20 cellular contexts compared by ENCODE assay signal in the genomic region with DNA sequence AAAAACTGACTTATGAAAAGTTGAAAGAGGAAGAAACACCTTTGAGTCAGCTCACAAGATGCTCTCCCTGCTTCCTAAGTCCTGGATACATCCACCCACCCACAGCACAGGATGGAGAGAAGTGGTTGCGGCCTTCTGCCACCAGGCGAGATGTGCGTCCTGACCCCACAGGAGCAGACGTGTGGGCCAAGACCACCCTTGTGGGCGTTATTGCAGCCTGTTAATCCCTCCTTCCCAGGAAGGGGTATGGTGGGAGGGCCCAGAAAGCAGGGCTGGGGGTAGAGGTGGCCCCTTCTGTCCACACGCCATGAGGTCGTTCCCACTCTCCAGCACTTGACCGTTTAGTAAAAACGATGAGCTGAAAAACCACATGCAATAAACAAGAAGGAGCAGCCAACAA. TPM values are rescaled to one million over a fixed set of nuclear protein-coding genes. Genes with fewer than 3 reads are reported as not detected.
DNase-seq lines count a peak whose midpoint lies in the region; ATAC-seq and TF ChIP-seq lines count a peak whose summit lies in the region.
"Had no signal": no experiment of that assay in that cellular context is flagged by ENCODE, and none has a peak within 500 bp of the region (broad histone marks: within the 10 kb centered on the region; RNA-seq: fewer than 3 reads in every experiment).

No MANE protein-coding gene starts in this region.

- TF ChIP-seq CTCF in brain (conservative IDR thresholded peaks at IDR 0.05) = no peak

- H3K9ac ChIP-seq in neuronal stem cell (ENCODE audit: low read depth, low read length, poor library complexity) = peak overlapping the region; percentile 35

- peak overlapping the region in 4 of 5 experiments; percentile 91 to 100 (median 94) for H3K27ac Mint-ChIP-seq in brain
- H3K27ac Mint-ChIP-seq: CD4-positive, CD25-positive, alpha-beta regulatory T cell had no signal

- WGBS in right cardiac atrium = 66% methylated on average over 9 of the region's 9 CpGs
- no CpG with 5 or more reads among the region's 9 CpGs for WGBS in neuronal stem cell (ENCODE audit: extremely low coverage in 2 of 2, insufficient read length in 2 of 2, insufficient replicate concordance in 1 of 2), 2 donors
- 51% methylated on average over 9 of the region's 9 CpGs for WGBS in urinary bladder

- no peak overlapping the region for H3K18ac ChIP-seq in neuronal stem cell (ENCODE audit: low read length)

- no peaks in the 10 kb centered on the region for H3K27me3 ChIP-seq in right cardiac atrium (ENCODE audit: control insufficient read depth, insufficient read depth)
- no peaks in the 10 kb centered on the region for H3K27me3 ChIP-seq in neuronal stem cell (ENCODE audit: control insufficient read depth in 3 of 3, insufficient read depth in 3 of 3, low read depth in 1 of 3, low read length in 3 of 3)

- no peak overlapping the region for H2BK120ac ChIP-seq in neuronal stem cell (ENCODE audit: low read depth, low read length)

- no peak overlapping the region for H3K23ac ChIP-seq in neuronal stem cell (ENCODE audit: low read depth, low read length, poor library complexity)

- no peak for ATAC-seq in right cardiac atrium
- ATAC-seq in left ventricle myocardium superior = no peak
- ATAC-seq: Panc1 had no signal

- H3K9me3 Mint-ChIP-seq in brain = peaks cover 0 to 16% (median 0%) of the 10 kb centered on the region in 5 experiments

- peak overlapping the region in 1 of 5 experiments; percentile 80 for H3K4me3 Mint-ChIP-seq in brain

- H2BK12ac ChIP-seq in neuronal stem cell (ENCODE audit: low read length) = no peak overlapping the region

- H3K14ac ChIP-seq in neuronal stem cell (ENCODE audit: low read length) = no peak overlapping the region

- peaks cover 9% of the 10 kb centered on the region for H3K79me1 ChIP-seq in neuronal stem cell (ENCODE audit: low read depth, low read length)

- H3K4me3 ChIP-seq in right cardiac atrium (ENCODE audit: low read length) = no peak overlapping the region
- H3K4me3 ChIP-seq in neuronal stem cell (ENCODE audit: low read length in 2 of 2) = no peak overlapping the region
- H3K4me3 ChIP-seq in urinary bladder (ENCODE audit: low read depth, low read length) = no peak overlapping the region

- no peak overlapping the region for H2AFZ ChIP-seq in neuronal stem cell (ENCODE audit: low read length)

- no peak overlapping the region for H3K4me2 ChIP-seq in neuronal stem cell (ENCODE audit: insufficient read depth, low read length, poor library complexity, severe bottlenecking)

- H3K9me3 ChIP-seq in right cardiac atrium (ENCODE audit: control insufficient read depth, low read length) (no peaks in the 10 kb centered on the region), neuronal stem cell (replicated peaks in 1 of 2; ENCODE audit: control insufficient read depth in 2 of 2, insufficient read depth in 1 of 2, low read depth in 1 of 2, low read length in 2 of 2) (peaks cover 10% of the 10 kb centered on the region in 2 donors)
- H3K9me3 ChIP-seq: Caco-2 had no signal

- intact Hi-C loops in right cardiac atrium (cut with DNase I) = no loop called here
- intact Hi-C loops in left ventricle myocardium superior (cut with micrococcal nuclease) = no loop called here

- H3K4me1 ChIP-seq in right cardiac atrium (ENCODE audit: control insufficient read depth, insufficient read depth, low read length) = peaks cover 7% of the 10 kb centered on the region
- peaks cover 6 to 8% of the 10 kb centered on the region in 2 donors for H3K4me1 ChIP-seq in neuronal stem cell (ENCODE audit: control insufficient read depth in 2 of 2, insufficient read depth in 1 of 2, low read depth in 1 of 2, low read length in 2 of 2)
- H3K4me1 ChIP-seq in urinary bladder (ENCODE audit: insufficient read depth) = no peaks in the 10 kb centered on the region

- H3K36me3 Mint-ChIP-seq in brain = peaks cover 51% of the 10 kb centered on the region

- peak in 2 of 3 donors; percentile 29 to 43 for DNase-seq in right cardiac atrium
- no peak for DNase-seq in left ventricle myocardium superior
- DNase-seq in neuronal stem cell (ENCODE audit: low spot score) = no peak
- no peak for DNase-seq in NCI-H774 (lab: John Stamatoyannopoulos, UW)
- DNase-seq in activated effector memory CD4-positive, alpha-beta T cell treated with Interleukin-2 at 50 U/mL for 16 hours = no peak
- no peak for DNase-seq in stimulated activated CD4-positive, alpha-beta T cell treated with anti-CD3 and anti-CD28 coated beads, Interleukin-4, amount 100 ng/mL, for 24 hours
- DNase-seq: AML-193; Caco-2; CD4-positive, CD25-positive, alpha-beta regulatory T cell; DMS153; GOT3; KG1; NCI-H1048; NCI-H1436 treated with DMSO at 0.1 percent for 48 hours; NCI-H2081; NCI-H510A treated with DMSO at 0.1 percent for 48 hours; SHP77 treated with DMSO at 0.1 percent for 48 hours had no signal

- peaks cover 32 to 63% of the 10 kb centered on the region in 2 donors for H3K36me3 ChIP-seq in neuronal stem cell (replicated peaks in 1 of 2; ENCODE audit: control insufficient read depth in 2 of 2, insufficient read depth in 2 of 2, low read length in 2 of 2)
- peaks cover 7% of the 10 kb centered on the region for H3K36me3 ChIP-seq in urinary bladder (ENCODE audit: insufficient read depth)

- H3K4me1 Mint-ChIP-seq in brain = peaks cover 53% of the 10 kb centered on the region

- peaks cover 12% of the 10 kb centered on the region for H3K27me3 Mint-ChIP-seq in brain

- no peak overlapping the region for H4K91ac ChIP-seq in neuronal stem cell (ENCODE audit: low read depth, low read length, poor library complexity)

- H2BK5ac ChIP-seq in neuronal stem cell (ENCODE audit: low read length) = no peak overlapping the region

- no peak overlapping the region for H4K8ac ChIP-seq in neuronal stem cell (ENCODE audit: low read depth, low read length)

- H3K27ac ChIP-seq in right cardiac atrium (ENCODE audit: low read length) (no peak overlapping the region), neuronal stem cell (replicated peaks; ENCODE audit: low read length) (no peak overlapping the region), urinary bladder (ENCODE audit: low read depth) (peak overlapping the region; percentile 27)

- no peak overlapping the region for H2AK5ac ChIP-seq in neuronal stem cell (ENCODE audit: low read depth, low read length)

- no peak overlapping the region for H3K4ac ChIP-seq in neuronal stem cell (ENCODE audit: low read length)

- no peak overlapping the region for H2BK15ac ChIP-seq in neuronal stem cell (ENCODE audit: low read length)

RNA-seq across cellular contexts. Expression of a gene that starts 2.3 kb away (rescaled TPM):
- 100 to 1,000 TPM in 1 of 4 donors, 10 to 100 TPM in 3; 64.4 to 106 (median 86.1) TPM for total RNA-seq in right cardiac atrium
- polyA plus RNA-seq in right cardiac atrium = 66.5 TPM
- 82.5 TPM for total RNA-seq in left ventricle myocardium superior
- 71.8 TPM for polyA plus RNA-seq in brain (ENCODE audit: insufficient read depth, low read depth, low replicate concordance)
- 180 TPM for polyA plus RNA-seq in neuronal stem cell (2013, experiment 1 of 2)
- 175 TPM for polyA plus RNA-seq in neuronal stem cell (2013, experiment 2 of 2)
- total RNA-seq in urinary bladder = 57.3 TPM
- 57.3 TPM for polyA plus RNA-seq in urinary bladder

RNA-seq across cellular contexts. Expression of a gene that starts 28.6 kb away (rescaled TPM):
- total RNA-seq in right cardiac atrium (10 to 100 TPM; 28.9 to 36.5 (median 33.3) TPM), left ventricle myocardium superior (32.2 TPM), urinary bladder (5.8 TPM)
- polyA plus RNA-seq in right cardiac atrium (28.0 TPM), brain (ENCODE audit: insufficient read depth, low read depth, low replicate concordance) (39.5 TPM), urinary bladder (42.5 TPM)
- 35.1 TPM for polyA plus RNA-seq in neuronal stem cell (2013, experiment 1 of 2)
- polyA plus RNA-seq in neuronal stem cell (2013, experiment 2 of 2) = 35.0 TPM

RNA-seq across cellular contexts. Expression of a gene that starts 41.5 kb away (rescaled TPM):
- 10 to 100 TPM; 17.1 to 24.9 (median 21.4) TPM for total RNA-seq in right cardiac atrium
- polyA plus RNA-seq in right cardiac atrium = 9.3 TPM
- total RNA-seq in left ventricle myocardium superior = 24.0 TPM
- 5.4 TPM for polyA plus RNA-seq in brain (ENCODE audit: insufficient read depth, low read depth, low replicate concordance)
- polyA plus RNA-seq in neuronal stem cell (2013, experiment 1 of 2) = 15.0 TPM
- 15.2 TPM for polyA plus RNA-seq in neuronal stem cell (2013, experiment 2 of 2)
- total RNA-seq in urinary bladder = 13.4 TPM
- 24.2 TPM for polyA plus RNA-seq in urinary bladder

RNA-seq across cellular contexts. Expression of a gene that starts 43.2 kb away (rescaled TPM):
- total RNA-seq in right cardiac atrium (1 to 10 TPM in 2 of 4 donors, under 1 TPM in 2; 0.68 to 2.5 (median 1.3) TPM), left ventricle myocardium superior (2.0 TPM), urinary bladder (0.85 TPM)
- polyA plus RNA-seq in right cardiac atrium (0.66 TPM), brain (ENCODE audit: insufficient read depth, low read depth, low replicate concordance) (1.1 TPM), urinary bladder (1.8 TPM)
- 0.04 TPM for polyA plus RNA-seq in neuronal stem cell (2013, experiment 1 of 2)
- polyA plus RNA-seq in neuronal stem cell (2013, experiment 2 of 2) = 0.06 TPM
- total RNA-seq: Caco-2 had no signal

RNA-seq across cellular contexts. Expression of a gene that starts 58.2 kb away (rescaled TPM):
- total RNA-seq in right cardiac atrium (not detected), left ventricle myocardium superior (not detected), urinary bladder (not detected)
- polyA plus RNA-seq in right cardiac atrium (not detected), brain (ENCODE audit: insufficient read depth, low read depth, low replicate concordance) (not detected), urinary bladder (0.08 TPM)
- polyA plus RNA-seq in neuronal stem cell (2013, experiment 1 of 2) = not detected
- not detected for polyA plus RNA-seq in neuronal stem cell (2013, experiment 2 of 2)
- total RNA-seq: Caco-2; CD4-positive, CD25-positive, alpha-beta regulatory T cell had no signal

Comparison
In these comparisons a context has a peak if more than half of its experiments do, and no peak if none do; other contexts are left out.
1. DNase-seq: peak in right cardiac atrium (2 of 3); none in left ventricle myocardium superior (single experiment), neuronal stem cell (single experiment), NCI-H774 (single experiment), activated effector memory CD4-positive, alpha-beta T cell treated with Interleukin-2 at 50 U/mL for 16 hours (single experiment) and stimulated activated CD4-positive, alpha-beta T cell treated with anti-CD3 and anti-CD28 coated beads, Interleukin-4, amount 100 ng/mL, for 24 hours (single experiment).